Comparison of ENCODE assay signal across 25 cellular contexts in genomic region chr15:67947254-67948039, GRCh38.
DNase-seq lines count a peak whose midpoint lies in the region; ATAC-seq and TF ChIP-seq lines count a peak whose summit lies in the region.
"Had no signal": no experiment of that assay in that cellular context is flagged by ENCODE, and none has a peak within 500 bp of the region (broad histone marks: within the 10 kb centered on the region; RNA-seq: fewer than 3 reads in every experiment).

No MANE protein-coding gene starts in this region.

- no peak for TF ChIP-seq CTCF in Caco-2 (IDR thresholded peaks at IDR 0.05; ENCODE audit: insufficient read depth in 1 of 2, low read depth in 1 of 2, low read length in 1 of 2, severe bottlenecking in 1 of 2, unreplicated experiment in 1 of 2)
- no peak for TF ChIP-seq CTCF in endothelial cell (IDR thresholded peaks at IDR 0.05; ENCODE audit: unreplicated experiment)
- TF ChIP-seq CTCF in smooth muscle cell (IDR thresholded peaks at IDR 0.05; ENCODE audit: borderline replicate concordance, insufficient read depth, poor library complexity, severe bottlenecking), result no peak

- H3K27me3 Mint-ChIP-seq in Caco-2 (ENCODE audit: insufficient read depth, unreplicated experiment) (no peaks in the 10 kb centered on the region), endothelial cell (ENCODE audit: unreplicated experiment) (no peaks in the 10 kb centered on the region)
- H3K27me3 Mint-ChIP-seq in activated T-helper 17 cell treated with anti-CD3 and anti-CD28 coated beads, Interleukin-2, amount 50 U/mL, for 72 hours, result no peaks in the 10 kb centered on the region
- H3K27me3 Mint-ChIP-seq: activated CD8-positive, alpha-beta T cell treated with anti-CD3 and anti-CD28 coated beads for 36 hours; activated naive CD8-positive, alpha-beta T cell had no signal

- POLR2A ChIA-PET in Caco-2 (lab: Charles Lee), result interaction anchor here (1.0 to 2.1 kb wide), 3 partner anchors 14 to 107 kb away, joined by 3 to 12 read pairs (median 4); partner anchors contain the start of gene PIAS1

- no peak overlapping the region for H3K4me2 ChIP-seq in smooth muscle cell

- H3K4me1 ChIP-seq in Caco-2 (peaks cover 45% of the 10 kb centered on the region), smooth muscle cell (ENCODE audit: low read depth) (peaks cover 28% of the 10 kb centered on the region)

- H3K4me1 Mint-ChIP-seq in Caco-2 (ENCODE audit: low read depth, unreplicated experiment) (peaks cover 26% of the 10 kb centered on the region), endothelial cell (ENCODE audit: unreplicated experiment) (peaks cover 31% of the 10 kb centered on the region)
- H3K4me1 Mint-ChIP-seq in activated T-helper 17 cell treated with anti-CD3 and anti-CD28 coated beads, Interleukin-2, amount 50 U/mL, for 72 hours, result peaks cover 7% of the 10 kb centered on the region

- no peaks in the 10 kb centered on the region; the same call in 1 of the 2 replicates for H3K36me3 ChIP-seq in Caco-2 (ENCODE audit: control insufficient read depth, insufficient read depth, low read length)
- no peaks in the 10 kb centered on the region for H3K36me3 ChIP-seq in KOPT-K1 (ENCODE audit: insufficient read depth, low read length)
- no peaks in the 10 kb centered on the region for H3K36me3 ChIP-seq in smooth muscle cell (ENCODE audit: low read depth)
- H3K36me3 ChIP-seq: cardiac muscle cell, heart left ventricle, tibial artery had no signal

- CTCF ChIA-PET in Caco-2 (lab: Charles Lee), result interaction anchor here (1.1 to 2.9 kb wide), 4 partner anchors 14 to 84 kb away, joined by 3 to 19 read pairs (median 6); no protein-coding TSS in a partner anchor

- H3K9me3 ChIP-seq in Caco-2 (no peaks in the 10 kb centered on the region), KOPT-K1 (ENCODE audit: insufficient read depth, low read length, poor library complexity, severe bottlenecking) (no peaks in the 10 kb centered on the region), smooth muscle cell (replicated peaks; ENCODE audit: low read depth) (no peaks in the 10 kb centered on the region)
- H3K9me3 ChIP-seq: heart left ventricle, tibial artery had no signal

- intact Hi-C loops in Caco-2 (cut with micrococcal nuclease; ENCODE audit: unreplicated experiment), result loop anchor here (2.0 to 5.0 kb wide), 3 partner anchors 65 to 85 kb away; no protein-coding TSS in a partner anchor

- BruUV-seq in Caco-2 (replicated peaks; lab: Mats Ljungman, UMichigan), result no TSS peak

- H3K79me2 ChIP-seq in smooth muscle cell (ENCODE audit: low read depth), result no peaks in the 10 kb centered on the region

- H3K27ac Mint-ChIP-seq in Caco-2 (ENCODE audit: unreplicated experiment) (peak overlapping the region; percentile 99), endothelial cell (ENCODE audit: unreplicated experiment) (peak overlapping the region; percentile 11)
- H3K27ac Mint-ChIP-seq in activated T-helper 17 cell treated with anti-CD3 and anti-CD28 coated beads, Interleukin-2, amount 50 U/mL, for 72 hours, result no peak overlapping the region

- H3K4me3 ChIP-seq in Caco-2 (ENCODE audit: low read depth, low read length), result peak overlapping the region; percentile 2
- H3K4me3 ChIP-seq in smooth muscle cell, result peak overlapping the region; percentile 17
- H3K4me3 ChIP-seq: cardiac muscle cell, coronary artery, heart left ventricle, tibial artery had no signal

- H4K20me1 ChIP-seq in smooth muscle cell (ENCODE audit: low read depth), result no peaks in the 10 kb centered on the region

- peaks cover 10% of the 10 kb centered on the region for H3K9me3 Mint-ChIP-seq in Caco-2 (ENCODE audit: unreplicated experiment)
- no peaks in the 10 kb centered on the region for H3K9me3 Mint-ChIP-seq in endothelial cell (ENCODE audit: unreplicated experiment)
- H3K9me3 Mint-ChIP-seq in activated T-helper 17 cell treated with anti-CD3 and anti-CD28 coated beads, Interleukin-2, amount 50 U/mL, for 72 hours, result no peaks in the 10 kb centered on the region
- H3K9me3 Mint-ChIP-seq: activated CD8-positive, alpha-beta T cell treated with anti-CD3 and anti-CD28 coated beads for 36 hours; HFFc6; stimulated activated naive CD8-positive, alpha-beta T cell treated with anti-CD3 and anti-CD28 coated beads, Interleukin-15, amount 100 ng/mL, for 72 hours had no signal

- peaks cover 6% of the 10 kb centered on the region for H3F3A ChIP-seq in smooth muscle cell (ENCODE audit: low read depth)

- H3K36me3 Mint-ChIP-seq in Caco-2 (ENCODE audit: insufficient read depth, unreplicated experiment) (peaks cover 11% of the 10 kb centered on the region), endothelial cell (ENCODE audit: low read depth, unreplicated experiment) (no peaks in the 10 kb centered on the region)
- H3K36me3 Mint-ChIP-seq in activated T-helper 17 cell treated with anti-CD3 and anti-CD28 coated beads, Interleukin-2, amount 50 U/mL, for 72 hours (ENCODE audit: low read depth), result no peaks in the 10 kb centered on the region

- no peak overlapping the region for H2AFZ ChIP-seq in smooth muscle cell (ENCODE audit: low read depth)

- H3K9ac ChIP-seq in smooth muscle cell (ENCODE audit: low read depth), result no peak overlapping the region

- WGBS in smooth muscle cell (ENCODE audit: low lambda C conversion rate), result 88% methylated on average over 8 of the region's 8 CpGs

- peak overlapping the region; percentile 91 for H3K27ac ChIP-seq in KOPT-K1 (ENCODE audit: low read depth, low read length, poor library complexity, severe bottlenecking)
- H3K27ac ChIP-seq in smooth muscle cell (ENCODE audit: low read depth), result no peak overlapping the region
- H3K27ac ChIP-seq: cardiac muscle cell had no signal

- no peak for ATAC-seq in activated T-helper 17 cell treated with anti-CD3 and anti-CD28 coated beads, Interleukin-2, amount 50 U/mL, for 72 hours (replicated peaks)
- ATAC-seq: esophagus mucosa, heart left ventricle, left cardiac atrium had no signal

- no peaks in the 10 kb centered on the region for H3K27me3 ChIP-seq in Caco-2 (replicated peaks; ENCODE audit: control insufficient read depth, insufficient read depth, low read length)
- no peaks in the 10 kb centered on the region for H3K27me3 ChIP-seq in smooth muscle cell (ENCODE audit: low read depth)
- H3K27me3 ChIP-seq: cardiac muscle cell, foreskin keratinocyte, heart left ventricle, tibial artery had no signal

- H3K4me3 Mint-ChIP-seq in Caco-2 (ENCODE audit: unreplicated experiment), result peak overlapping the region; percentile 83
- H3K4me3 Mint-ChIP-seq in endothelial cell (ENCODE audit: unreplicated experiment), result no peak overlapping the region
- no peak overlapping the region for H3K4me3 Mint-ChIP-seq in activated T-helper 17 cell treated with anti-CD3 and anti-CD28 coated beads, Interleukin-2, amount 50 U/mL, for 72 hours
- H3K4me3 Mint-ChIP-seq: activated CD8-positive, alpha-beta T cell treated with anti-CD3 and anti-CD28 coated beads for 36 hours; HFFc6 had no signal

- DNase-seq in Caco-2 (peak; percentile 39 to 51), endothelial cell (ENCODE audit: low spot score) (no peak), smooth muscle cell (lab: John Stamatoyannopoulos, UW; ENCODE audit: unreplicated experiment) (no peak), RPMI8226 (no peak), inferior parietal cortex (ENCODE audit: extremely low spot score) (no peak), NCI-H1092 (lab: John Stamatoyannopoulos, UW) (no peak)
- DNase-seq: activated CD4-positive, alpha-beta T cell treated with anti-CD3 and anti-CD28 coated beads for 1 hour; activated CD8-positive, alpha-beta T cell treated with anti-CD3 and anti-CD28 coated beads for 36 hours; aorta; COR-L47; heart left ventricle; HFFc6; Kasumi-1; left cardiac atrium; NCI-H1048; NCI-H187 treated with DMSO at 0.1 percent for 48 hours; stimulated activated naive CD8-positive, alpha-beta T cell treated with anti-CD3 and anti-CD28 coated beads, Interleukin-15, amount 100 ng/mL, for 72 hours; tibial artery had no signal

Comparison
In these comparisons a context has a peak if more than half of its experiments do, and no peak if none do; other contexts are left out.
1. DNase-seq: peak in Caco-2 (2 of 2); none in endothelial cell (single experiment), smooth muscle cell (single experiment), RPMI8226 (single experiment), inferior parietal cortex (single experiment) and NCI-H1092 (single experiment).